Comparison of ENCODE assay signal across 30 cellular contexts in the genomic region with DNA sequence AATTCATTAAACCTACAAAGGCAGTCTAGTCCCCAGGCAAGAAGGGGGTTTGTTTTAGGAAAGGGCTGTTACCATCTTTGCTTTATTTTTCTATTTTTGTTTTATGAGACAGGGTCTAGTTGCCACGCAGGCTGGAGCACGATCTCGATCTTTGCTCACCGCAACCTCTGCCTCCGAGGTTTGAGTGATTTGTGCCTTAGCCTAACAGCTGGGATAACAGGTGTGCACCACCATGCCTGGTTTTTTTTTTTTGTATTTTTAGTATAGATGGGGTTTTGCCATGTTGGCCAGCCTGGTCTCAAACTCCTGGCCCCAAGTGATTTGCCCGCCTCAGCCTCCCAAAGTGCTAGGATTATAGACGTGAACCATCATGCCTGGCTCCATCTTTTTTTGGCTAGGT. TPM values are rescaled to one million over a fixed set of nuclear protein-coding genes. Genes with fewer than 3 reads are reported as not detected.
"Had no signal": no experiment of that assay in that cellular context is flagged by ENCODE, and none has a peak within 500 bp of the region (broad histone marks: within the 10 kb centered on the region; RNA-seq: fewer than 3 reads in every experiment).

No MANE protein-coding gene starts in this region.

- H3K27ac ChIP-seq: ascending aorta, cardiac muscle cell, colonic mucosa, left lung, pancreas had no signal

- H3K36me3 Mint-ChIP-seq: naive B cell had no signal

- H3K36me3 ChIP-seq: adrenal gland, ascending aorta, colonic mucosa, left lung, pancreas, right atrium auricular region, spleen, tibial nerve had no signal

- H3K4me3 ChIP-seq: adrenal gland, ascending aorta, cardiac muscle cell, colonic mucosa, dorsolateral prefrontal cortex, left lung, lung, mucosa of descending colon, pancreas, right atrium auricular region, spleen, tibial nerve had no signal

- H3K27ac Mint-ChIP-seq: activated naive CD4-positive, alpha-beta T cell treated with anti-CD3 and anti-CD28 coated beads for 36 hours; activated naive CD8-positive, alpha-beta T cell treated with anti-CD3 and anti-CD28 coated beads for 36 hours; activated T-helper 1 cell treated with anti-CD3 and anti-CD28 coated beads, Interleukin-12 subunit alpha, Interleukin-12 subunit beta, Interleukin-2, Interleukin-4 antibody, amounts not matched to agents 30 ng/mL and 10 ng/mL and 1 ng/mL, durations not matched to agents 14 hours and 24 hours and 36 hours; naive B cell had no signal

- H3K27me3 ChIP-seq: adrenal gland, ascending aorta, cardiac muscle cell, colonic mucosa, dorsolateral prefrontal cortex, left lung, pancreas, right atrium auricular region, spleen, tibial nerve had no signal

- ATAC-seq: left lung, mucosa of descending colon, pancreas had no signal

- H3K27me3 Mint-ChIP-seq: activated naive CD8-positive, alpha-beta T cell treated with anti-CD3 and anti-CD28 coated beads for 36 hours; naive B cell had no signal

- DNase-seq: activated CD4-positive, alpha-beta T cell treated with anti-CD3 and anti-CD28 coated beads for 4 hours; activated CD4-positive, alpha-beta T cell treated with anti-CD3 and anti-CD28 coated beads, Interleukin-2, amount 50 U/mL, for 4 hours; activated CD8-positive, alpha-beta memory T cell treated with anti-CD3 and anti-CD28 coated beads for 24 hours; activated effector memory CD4-positive, alpha-beta T cell treated with anti-CD3 and anti-CD28 coated beads, Interleukin-2, amount 50 U/mL, for 16 hours; activated naive CD4-positive, alpha-beta T cell treated with anti-CD3 and anti-CD28 coated beads for 36 hours; activated naive CD8-positive, alpha-beta T cell treated with anti-CD3 and anti-CD28 coated beads for 36 hours; activated T-cell treated with anti-CD3 and anti-CD28 coated beads, Interleukin-2, amount 50 U/mL, for 1 hour; adrenal gland; cerebellar nuclear complex; colonic mucosa; dorsolateral prefrontal cortex; effector memory CD4-positive, alpha-beta T cell; erythroblast; left lung; mesendoderm; mucosa of descending colon; naive B cell; nucleus accumbens; pancreas; spleen; stimulated activated naive CD4-positive, alpha-beta T cell had no signal

- H3K4me3 Mint-ChIP-seq: activated naive CD4-positive, alpha-beta T cell treated with anti-CD3 and anti-CD28 coated beads for 36 hours; activated naive CD8-positive, alpha-beta T cell treated with anti-CD3 and anti-CD28 coated beads for 36 hours; activated T-helper 1 cell treated with anti-CD3 and anti-CD28 coated beads, Interleukin-12 subunit alpha, Interleukin-12 subunit beta, Interleukin-2, Interleukin-4 antibody, amounts not matched to agents 30 ng/mL and 10 ng/mL and 1 ng/mL, durations not matched to agents 14 hours and 24 hours and 36 hours had no signal

- H3K9me3 Mint-ChIP-seq: activated naive CD4-positive, alpha-beta T cell treated with anti-CD3 and anti-CD28 coated beads for 36 hours; activated naive CD8-positive, alpha-beta T cell treated with anti-CD3 and anti-CD28 coated beads for 36 hours; activated T-helper 1 cell treated with anti-CD3 and anti-CD28 coated beads, Interleukin-12 subunit alpha, Interleukin-12 subunit beta, Interleukin-2, Interleukin-4 antibody, amounts not matched to agents 30 ng/mL and 10 ng/mL and 1 ng/mL, durations not matched to agents 14 hours and 24 hours and 36 hours; brain; naive B cell had no signal

- H3K9me3 ChIP-seq: adrenal gland, ascending aorta, colonic mucosa, left lung, mucosa of descending colon, pancreas, right atrium auricular region, spleen, tibial nerve had no signal

RNA-seq across cellular contexts. Expression of gene ACKR2, which starts 9.9 kb away (rescaled TPM):
- total RNA-seq: pulmonary artery endothelial cell had no signal
- polyA plus RNA-seq: neural cell had no signal

RNA-seq across cellular contexts. Expression of gene CCDC13, which starts 26.3 kb away (rescaled TPM):
- total RNA-seq: activated T-helper 1 cell treated with anti-CD3 and anti-CD28 coated beads, Interleukin-12 subunit alpha, Interleukin-12 subunit beta, Interleukin-2, Interleukin-4 antibody, amounts not matched to agents 30 ng/mL and 10 ng/mL and 1 ng/mL, durations not matched to agents 14 hours and 24 hours and 36 hours had no signal
